ENCODE assay signal across 1 cellular context in genomic region chr19:10198889-10199644, GRCh38.
TF ChIP-seq lines count a peak whose summit lies in the region.
"Not testable (repeated sequence)": the region's sequence is repeated elsewhere in the genome, so short reads cannot be mapped to it uniquely, and the experiment has no call there.

No MANE protein-coding gene starts in this region.

TF ChIP-seq in K562, 482 proteins besides CTCF, POLR2A, EP300 and RAD21:
- not testable (repeated sequence) for TF ChIP-seq NR4A1 (CRISPR knock-in tag; IDR thresholded peaks at IDR 0.05); CEBPG (CRISPR knock-in tag; IDR thresholded peaks at IDR 0.05); NR2C2 (CRISPR knock-in tag; IDR thresholded peaks at IDR 0.05); ZBTB40 (CRISPR knock-in tag; IDR thresholded peaks at IDR 0.05); NR2C1 (tag; IDR thresholded peaks at IDR 0.05)
- peak; percentile 48; the same call in 1 of the 2 replicates for TF ChIP-seq NR4A1 (tag; IDR thresholded peaks at IDR 0.05)
- 0 out of 2 replicates have a peak, but pooled peaks have one; percentile 12 for TF ChIP-seq MGA (IDR thresholded peaks at IDR 0.05)
- peak; percentile 79 for TF ChIP-seq CEBPB (tag; IDR thresholded peaks at IDR 0.05)
- TF ChIP-seq CEBPG (tag; conservative IDR thresholded peaks at IDR 0.05 in 1 of 2, IDR thresholded peaks at IDR 0.05 in 1 of 2) = peak in 1 of 2 experiments; percentile 69; a peak in 1 of 4 replicates
- TF ChIP-seq NR2C2 (tag; IDR thresholded peaks at IDR 0.05) = peak; percentile 65
- TF ChIP-seq ZBTB40 (IDR thresholded peaks at IDR 0.05) = 0 out of 2 replicates have a peak, but pooled peaks have one; percentile 46
- TF ChIP-seq NR2C1 (IDR thresholded peaks at IDR 0.05) = peak; percentile 62; the same call in 1 of the 2 replicates
- TF ChIP-seq EGR1 (conservative IDR thresholded peaks at IDR 0.05) = 0 out of 2 replicates have a peak, but pooled peaks have one; percentile 39
